ENCODE assay signal across 19 cellular contexts in the genomic region with DNA sequence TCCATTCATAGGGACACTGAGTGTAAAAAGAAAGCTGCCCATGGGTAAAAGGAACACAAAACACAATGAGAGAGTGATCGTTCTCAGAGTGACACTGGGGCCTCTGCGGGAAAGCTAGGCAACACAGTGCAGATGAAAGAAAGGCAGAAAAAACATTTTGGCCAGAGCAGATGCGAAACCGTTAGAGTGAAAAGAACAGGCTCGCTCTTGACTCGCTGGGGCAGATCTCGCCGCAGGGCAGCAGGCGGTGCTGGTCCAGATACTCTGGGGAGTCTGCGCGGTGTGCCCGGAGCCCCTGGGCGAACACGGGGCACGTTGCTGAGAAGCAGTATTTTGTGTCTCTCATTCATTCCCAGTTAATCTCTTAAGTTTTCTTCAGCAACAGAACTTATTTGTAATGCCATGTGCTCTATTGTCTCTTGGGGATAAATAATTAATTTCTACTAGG.
A peak's percentile ranks its signal among the peaks of the same experiment; 100 is the strongest.
DNase-seq lines count a peak whose midpoint lies in the region; ATAC-seq and TF ChIP-seq lines count a peak whose summit lies in the region.
"Had no signal": no experiment of that assay in that cellular context is flagged by ENCODE, and none has a peak within 500 bp of the region (broad histone marks: within the 10 kb centered on the region; RNA-seq: fewer than 3 reads in every experiment).

No MANE protein-coding gene starts in this region.

- no peaks in the 10 kb centered on the region for H3K36me3 ChIP-seq in cardiac muscle cell
- H3K36me3 ChIP-seq in ectodermal cell (ENCODE audit: control insufficient read depth, insufficient read depth, low read length): no peaks in the 10 kb centered on the region

- WGBS in ectodermal cell, 2 experiments: 79 to 81% methylated on average over 15 of the region's 15 CpGs

- TF ChIP-seq CTCF in cardiac muscle cell (IDR thresholded peaks at IDR 0.05; ENCODE audit: low read depth, low read length): no peak

- H3K4me1 ChIP-seq in cardiac muscle cell (ENCODE audit: low read depth) (peaks cover 16% of the 10 kb centered on the region), ectodermal cell (ENCODE audit: control insufficient read depth, insufficient read depth, low read length) (peaks cover 24% of the 10 kb centered on the region)
- H3K4me1 ChIP-seq: testis had no signal

- intact Hi-C loops in cardiac septum (cut with DNase I): no loop called here

- ATAC-seq in HG02840 (IDR thresholded peaks at IDR 0.05; ENCODE audit: low FRiP score, unreplicated experiment): no peak
- ATAC-seq: effector memory CD8-positive, alpha-beta T cell had no signal

- no peaks in the 10 kb centered on the region for H3K9me3 ChIP-seq in cardiac muscle cell (ENCODE audit: low read depth)
- no peaks in the 10 kb centered on the region for H3K9me3 ChIP-seq in ectodermal cell (ENCODE audit: control insufficient read depth, low read length)
- H3K9me3 ChIP-seq: testis had no signal

- H3K4me3 ChIP-seq in cardiac muscle cell (no peak overlapping the region), ectodermal cell (ENCODE audit: insufficient read depth, low read depth, low read length) (no peak overlapping the region)
- H3K4me3 ChIP-seq: testis had no signal

- H3K27me3 ChIP-seq in cardiac muscle cell (no peaks in the 10 kb centered on the region), ectodermal cell (ENCODE audit: control insufficient read depth, insufficient read depth, low read length, poor library complexity, severe bottlenecking) (no peaks in the 10 kb centered on the region)
- H3K27me3 ChIP-seq: testis had no signal

- DNase-seq in cardiac muscle cell (ENCODE audit: low read depth in 1 of 2, low spot score in 1 of 2) (no peak), cardiac septum (ENCODE audit: low spot score) (no peak), midbrain (lab: John Stamatoyannopoulos, UW) (peak; percentile 48), HuH-7.5 (ENCODE audit: low spot score) (no peak)
- DNase-seq in effector CD4-positive, alpha-beta T cell: no peak
- DNase-seq: activated CD4-positive, alpha-beta T cell treated with anti-CD3 and anti-CD28 coated beads, Interleukin-2, amount 50 U/mL, for 4 hours; activated CD8-positive, alpha-beta memory T cell treated with anti-CD3 and anti-CD28 coated beads, Interleukin-2, amount 50 U/mL, for 48 hours; Calu3; effector memory CD8-positive, alpha-beta T cell; NCI-H1417 treated with DMSO at 0.1 percent for 48 hours; NCI-H748 treated with DMSO at 0.1 percent for 48 hours; occipital lobe; stimulated activated CD8-positive, alpha-beta memory T cell treated with anti-CD3 and anti-CD28 coated beads, Interleukin-4, amount 100 ng/mL, for 48 hours; T-helper 2 cell; testis had no signal

- peak overlapping the region; percentile 2 for H3K27ac ChIP-seq in cardiac muscle cell
- peak overlapping the region; percentile 70 for H3K27ac ChIP-seq in ectodermal cell (ENCODE audit: insufficient read depth, low read depth, low read length, poor library complexity, severe bottlenecking)
- H3K27ac ChIP-seq in temporal lobe (ENCODE audit: low read depth, low read length): peak overlapping the region; percentile 17
- H3K27ac ChIP-seq: testis, VCaP had no signal

Comparison
In these comparisons a context has a peak if more than half of its experiments do, and no peak if none do; other contexts are left out.
1. H3K27ac ChIP-seq: peak in every context shown above with its lines; median percentile 70 in ectodermal cell; 17 in temporal lobe; 2 in cardiac muscle cell.